Comparison of ENCODE assay signal across 22 cellular contexts in genomic region chr9:24932785-24933184, GRCh38.
DNase-seq lines count a peak whose midpoint lies in the region; ATAC-seq lines count a peak whose summit lies in the region.
"Had no signal": no experiment of that assay in that cellular context is flagged by ENCODE, and none has a peak within 500 bp of the region (broad histone marks: within the 10 kb centered on the region; RNA-seq: fewer than 3 reads in every experiment).

No MANE protein-coding gene starts in this region.

- peak overlapping the region in 1 of 2 donors; percentile 22 for H3K4me3 Mint-ChIP-seq in stimulated activated naive B cell treated with anti-CD40 and anti-IgM and Interleukin-4, amounts not matched to agents 10 μg/mL and 1 μg/mL and 100 μg/mL, for 72 hours
- H3K4me3 Mint-ChIP-seq: activated naive CD8-positive, alpha-beta T cell; activated T-cell treated with anti-CD3 and anti-CD28 coated beads, Interleukin-2, amount 50 U/mL, for 72 hours; H9 had no signal

- no peaks in the 10 kb centered on the region for H3K27me3 ChIP-seq in GM23248 (replicated peaks; ENCODE audit: insufficient read depth)
- H3K27me3 ChIP-seq: tibial artery had no signal

- no peak overlapping the region for H3K4me2 ChIP-seq in GM23248 (ENCODE audit: unreplicated experiment)

- H3K36me3 Mint-ChIP-seq in stimulated activated naive B cell treated with anti-CD40 and anti-IgM and Interleukin-4, amounts not matched to agents 10 μg/mL and 1 μg/mL and 100 μg/mL, for 72 hours = no peaks in the 10 kb centered on the region
- H3K36me3 Mint-ChIP-seq: activated naive CD8-positive, alpha-beta T cell had no signal

- no peak overlapping the region for H2AFZ ChIP-seq in GM23248

- H3K27me3 Mint-ChIP-seq in stimulated activated naive B cell treated with anti-CD40 and anti-IgM and Interleukin-4, amounts not matched to agents 10 μg/mL and 1 μg/mL and 100 μg/mL, for 72 hours = no peaks in the 10 kb centered on the region
- H3K27me3 Mint-ChIP-seq: activated naive CD8-positive, alpha-beta T cell had no signal

- H4K20me1 ChIP-seq in GM23248 (ENCODE audit: insufficient read depth) = no peaks in the 10 kb centered on the region

- no peaks in the 10 kb centered on the region for H3K9me3 ChIP-seq in GM23248 (ENCODE audit: low read depth)
- H3K9me3 ChIP-seq: tibial artery had no signal

- no peaks in the 10 kb centered on the region for H3K36me3 ChIP-seq in GM23248 (ENCODE audit: low read depth)
- H3K36me3 ChIP-seq: tibial artery had no signal

- no peak for DNase-seq in stimulated activated naive B cell treated with anti-CD40 and anti-IgM and Interleukin-4, amounts not matched to agents 10 μg/mL and 1 μg/mL and 100 μg/mL, for 72 hours
- DNase-seq in GM23248 (no peak), cerebellum (ENCODE audit: low spot score) (no peak)
- DNase-seq: activated CD4-positive, CD25-positive, alpha-beta regulatory T cell treated with anti-CD3 and anti-CD28 coated beads, Interleukin-2, amount 50 U/mL, for 72 hours; activated CD8-positive, alpha-beta memory T cell treated with anti-CD3 and anti-CD28 coated beads for 24 hours; activated T-cell treated with anti-CD3 and anti-CD28 coated beads, Interleukin-2, amount 50 U/mL, for 72 hours; H9; hypothalamus; islet precursor cell; KBM-7; mucosa of descending colon; NCI-H187 treated with DMSO at 0.1 percent for 48 hours; stimulated activated CD4-positive, alpha-beta T cell treated with anti-CD3 and anti-CD28 coated beads, Interleukin-2, amount 100 ng/mL, for 48 hours; stimulated activated naive CD8-positive, alpha-beta T cell treated with anti-CD3 and anti-CD28 coated beads, Interleukin-15, Interleukin-2, amounts not matched to agents 100 U/mL and 50 U/mL, for 24 hours; tibial artery had no signal

- H3K9me3 Mint-ChIP-seq in stimulated activated naive B cell treated with anti-CD40 and anti-IgM and Interleukin-4, amounts not matched to agents 10 μg/mL and 1 μg/mL and 100 μg/mL, for 72 hours = no peaks in the 10 kb centered on the region
- H3K9me3 Mint-ChIP-seq: H9 had no signal

- no peak overlapping the region for H3K27ac Mint-ChIP-seq in stimulated activated naive B cell treated with anti-CD40 and anti-IgM and Interleukin-4, amounts not matched to agents 10 μg/mL and 1 μg/mL and 100 μg/mL, for 72 hours
- H3K27ac Mint-ChIP-seq: activated naive CD8-positive, alpha-beta T cell; activated T-cell treated with anti-CD3 and anti-CD28 coated beads, Interleukin-2, amount 50 U/mL, for 72 hours; H9 had no signal

- no peak overlapping the region for H3K27ac ChIP-seq in GM23248
- H3K27ac ChIP-seq: skin epidermis, tibial artery had no signal

- H3K4me3 ChIP-seq in GM23248 = no peak overlapping the region
- H3K4me3 ChIP-seq: mucosa of descending colon, skin epidermis, tibial artery had no signal

- H3F3A ChIP-seq in GM23248 (ENCODE audit: insufficient read depth) = no peaks in the 10 kb centered on the region

- in situ Hi-C loops in GM23248 (cut with MboI) = no loop called here

- H3K4me1 ChIP-seq in GM23248 (ENCODE audit: insufficient read depth) = no peaks in the 10 kb centered on the region
- H3K4me1 ChIP-seq: tibial artery had no signal

- no peak overlapping the region for H3K9ac ChIP-seq in GM23248

- WGBS in GM23248 (ENCODE audit: low coverage in 1 of 2, low lambda C conversion rate in 2 of 2, missing lambda C conversion rate in 2 of 2), 2 experiments = 9 to 12% methylated on average over 2 of the region's 2 CpGs

- no peaks in the 10 kb centered on the region for H3K9me2 ChIP-seq in GM23248 (ENCODE audit: insufficient read depth)

- no peaks in the 10 kb centered on the region for H3K79me2 ChIP-seq in GM23248 (ENCODE audit: insufficient read depth)

- H3K4me1 Mint-ChIP-seq in stimulated activated naive B cell treated with anti-CD40 and anti-IgM and Interleukin-4, amounts not matched to agents 10 μg/mL and 1 μg/mL and 100 μg/mL, for 72 hours = peaks cover 5 to 7% of the 10 kb centered on the region in 2 donors

- ATAC-seq in GM18909 (IDR thresholded peaks at IDR 0.05; ENCODE audit: poor library complexity, unreplicated experiment) (peak; percentile 79), GM21619 (IDR thresholded peaks at IDR 0.05; ENCODE audit: unreplicated experiment) (peak; percentile 62), HG03354 (IDR thresholded peaks at IDR 0.05; ENCODE audit: poor library complexity, severe bottlenecking, unreplicated experiment) (peak; percentile 81), HG03097 (IDR thresholded peaks at IDR 0.05; ENCODE audit: low FRiP score, unreplicated experiment) (no peak)
- ATAC-seq in stimulated activated naive B cell treated with anti-CD40 and anti-IgM and Interleukin-4, amounts not matched to agents 10 μg/mL and 1 μg/mL and 100 μg/mL, for 72 hours (replicated peaks) = peak; percentile 43 to 70
- ATAC-seq: activated T-cell treated with anti-CD3 and anti-CD28 coated beads, Interleukin-2, amount 50 U/mL, for 72 hours; esophagus mucosa; mucosa of descending colon; stimulated activated naive CD8-positive, alpha-beta T cell treated with anti-CD3 and anti-CD28 coated beads, Interleukin-15, Interleukin-2, amounts not matched to agents 100 U/mL and 50 U/mL, for 24 hours had no signal
